In the genomic region with DNA sequence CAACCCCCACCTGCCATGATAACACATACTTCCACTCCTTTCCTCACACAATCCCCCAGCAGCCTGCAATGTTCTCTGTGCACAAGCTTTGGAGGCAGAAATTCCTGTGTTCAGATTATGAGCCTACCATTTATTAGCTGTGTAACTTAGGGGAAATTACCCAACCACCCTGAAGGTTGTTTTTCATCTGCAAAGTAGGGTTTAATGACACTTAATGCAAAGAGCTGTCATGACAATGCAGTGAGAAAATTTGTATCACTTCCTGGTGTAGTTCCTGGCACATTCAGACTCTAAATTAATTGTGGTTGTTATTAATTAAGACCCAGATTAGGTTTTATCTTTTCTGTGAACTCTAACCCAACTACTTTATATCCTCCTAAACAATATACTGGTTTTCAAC, we compare ENCODE assay signal across 1 cellular context.
TF ChIP-seq lines count a peak whose summit lies in the region.

No MANE protein-coding gene starts in this region.

TF ChIP-seq in GM23338, 12 proteins besides CTCF, POLR2A, EP300 and RAD21 (continued from another document):
- TF ChIP-seq, protein P1, sequence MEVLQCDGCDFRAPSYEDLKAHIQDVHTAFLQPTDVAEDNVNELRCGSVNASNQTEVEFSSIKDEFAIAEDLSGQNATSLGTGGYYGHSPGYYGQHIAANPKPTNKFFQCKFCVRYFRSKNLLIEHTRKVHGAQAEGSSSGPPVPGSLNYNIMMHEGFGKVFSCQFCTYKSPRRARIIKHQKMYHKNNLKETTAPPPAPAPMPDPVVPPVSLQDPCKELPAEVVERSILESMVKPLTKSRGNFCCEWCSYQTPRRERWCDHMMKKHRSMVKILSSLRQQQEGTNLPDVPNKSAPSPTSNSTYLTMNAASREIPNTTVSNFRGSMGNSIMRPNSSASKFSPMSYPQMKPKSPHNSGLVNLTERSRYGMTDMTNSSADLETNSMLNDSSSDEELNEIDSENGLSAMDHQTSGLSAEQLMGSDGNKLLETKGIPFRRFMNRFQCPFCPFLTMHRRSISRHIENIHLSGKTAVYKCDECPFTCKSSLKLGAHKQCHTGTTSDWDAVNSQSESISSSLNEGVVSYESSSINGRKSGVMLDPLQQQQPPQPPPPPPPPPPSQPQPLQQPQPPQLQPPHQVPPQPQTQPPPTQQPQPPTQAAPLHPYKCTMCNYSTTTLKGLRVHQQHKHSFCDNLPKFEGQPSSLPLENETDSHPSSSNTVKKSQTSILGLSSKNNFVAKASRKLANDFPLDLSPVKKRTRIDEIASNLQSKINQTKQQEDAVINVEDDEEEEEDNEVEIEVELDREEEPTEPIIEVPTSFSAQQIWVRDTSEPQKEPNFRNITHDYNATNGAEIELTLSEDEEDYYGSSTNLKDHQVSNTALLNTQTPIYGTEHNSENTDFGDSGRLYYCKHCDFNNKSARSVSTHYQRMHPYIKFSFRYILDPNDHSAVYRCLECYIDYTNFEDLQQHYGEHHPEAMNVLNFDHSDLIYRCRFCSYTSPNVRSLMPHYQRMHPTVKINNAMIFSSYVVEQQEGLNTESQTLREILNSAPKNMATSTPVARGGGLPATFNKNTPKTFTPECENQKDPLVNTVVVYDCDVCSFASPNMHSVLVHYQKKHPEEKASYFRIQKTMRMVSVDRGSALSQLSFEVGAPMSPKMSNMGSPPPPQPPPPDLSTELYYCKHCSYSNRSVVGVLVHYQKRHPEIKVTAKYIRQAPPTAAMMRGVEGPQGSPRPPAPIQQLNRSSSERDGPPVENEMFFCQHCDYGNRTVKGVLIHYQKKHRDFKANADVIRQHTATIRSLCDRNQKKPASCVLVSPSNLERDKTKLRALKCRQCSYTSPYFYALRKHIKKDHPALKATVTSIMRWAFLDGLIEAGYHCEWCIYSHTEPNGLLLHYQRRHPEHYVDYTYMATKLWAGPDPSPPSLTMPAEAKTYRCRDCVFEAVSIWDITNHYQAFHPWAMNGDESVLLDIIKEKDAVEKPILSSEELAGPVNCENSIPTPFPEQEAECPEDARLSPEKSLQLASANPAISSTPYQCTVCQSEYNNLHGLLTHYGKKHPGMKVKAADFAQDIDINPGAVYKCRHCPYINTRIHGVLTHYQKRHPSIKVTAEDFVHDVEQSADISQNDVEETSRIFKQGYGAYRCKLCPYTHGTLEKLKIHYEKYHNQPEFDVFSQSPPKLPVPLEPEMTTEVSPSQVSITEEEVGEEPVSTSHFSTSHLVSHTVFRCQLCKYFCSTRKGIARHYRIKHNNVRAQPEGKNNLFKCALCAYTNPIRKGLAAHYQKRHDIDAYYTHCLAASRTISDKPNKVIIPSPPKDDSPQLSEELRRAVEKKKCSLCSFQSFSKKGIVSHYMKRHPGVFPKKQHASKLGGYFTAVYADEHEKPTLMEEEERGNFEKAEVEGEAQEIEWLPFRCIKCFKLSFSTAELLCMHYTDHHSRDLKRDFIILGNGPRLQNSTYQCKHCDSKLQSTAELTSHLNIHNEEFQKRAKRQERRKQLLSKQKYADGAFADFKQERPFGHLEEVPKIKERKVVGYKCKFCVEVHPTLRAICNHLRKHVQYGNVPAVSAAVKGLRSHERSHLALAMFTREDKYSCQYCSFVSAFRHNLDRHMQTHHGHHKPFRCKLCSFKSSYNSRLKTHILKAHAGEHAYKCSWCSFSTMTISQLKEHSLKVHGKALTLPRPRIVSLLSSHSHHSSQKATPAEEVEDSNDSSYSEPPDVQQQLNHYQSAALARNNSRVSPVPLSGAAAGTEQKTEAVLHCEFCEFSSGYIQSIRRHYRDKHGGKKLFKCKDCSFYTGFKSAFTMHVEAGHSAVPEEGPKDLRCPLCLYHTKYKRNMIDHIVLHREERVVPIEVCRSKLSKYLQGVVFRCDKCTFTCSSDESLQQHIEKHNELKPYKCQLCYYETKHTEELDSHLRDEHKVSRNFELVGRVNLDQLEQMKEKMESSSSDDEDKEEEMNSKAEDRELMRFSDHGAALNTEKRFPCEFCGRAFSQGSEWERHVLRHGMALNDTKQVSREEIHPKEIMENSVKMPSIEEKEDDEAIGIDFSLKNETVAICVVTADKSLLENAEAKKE (CRISPR knock-in tag; IDR thresholded peaks at IDR 0.05): no peak
TF ChIP-seq in GM23338: peak in this region for 0.
